Comparison of ENCODE assay signal across 18 cellular contexts in the genomic region with DNA sequence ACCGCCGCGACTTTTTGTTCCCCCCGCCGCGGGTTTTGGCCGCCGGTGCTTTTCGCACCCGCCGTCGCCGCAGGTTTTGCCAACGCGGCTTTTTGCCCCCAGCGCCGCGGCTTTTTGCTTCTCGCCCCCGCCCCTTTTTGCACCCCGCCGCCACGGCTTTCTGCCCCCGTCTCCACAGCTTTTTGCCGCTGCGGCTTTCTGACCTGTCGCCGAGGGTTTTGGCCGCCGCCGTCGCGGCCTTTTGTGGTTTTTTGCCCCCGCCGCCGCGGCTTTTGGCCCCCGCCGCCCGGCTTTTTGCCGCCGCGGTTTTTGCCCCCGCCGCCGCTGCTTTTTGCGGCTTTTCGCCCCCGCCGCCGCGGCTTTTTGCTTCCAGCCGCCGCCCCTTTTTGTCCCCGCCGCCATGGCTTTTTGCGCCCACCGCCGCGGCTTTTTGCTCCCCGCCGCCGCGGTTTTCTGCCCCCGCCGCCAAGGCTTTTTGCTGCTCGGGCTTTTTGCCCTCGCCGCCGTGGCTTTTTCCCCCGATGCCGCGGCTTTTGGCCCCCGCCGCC.
"Had no signal": no experiment of that assay in that cellular context is flagged by ENCODE, and none has a peak within 500 bp of the region (broad histone marks: within the 10 kb centered on the region; RNA-seq: fewer than 3 reads in every experiment).

No MANE protein-coding gene starts in this region.

- H3K4me3 ChIP-seq: PC-9 had no signal

- ATAC-seq: activated CD4-positive, CD25-positive, alpha-beta regulatory T cell treated with anti-CD3 and anti-CD28 coated beads, Interleukin-2, amount 50 U/mL, for 24 hours; activated CD8-positive, alpha-beta memory T cell treated with anti-CD3 and anti-CD28 coated beads, Interleukin-2, amount 10 ng/mL, durations not matched to agents 7 days and 5 days; activated naive CD4-positive, alpha-beta T cell treated with anti-CD3 and anti-CD28 coated beads, Interleukin-2, amount 50 U/mL, for 72 hours; activated naive CD8-positive, alpha-beta T cell treated with anti-CD3 and anti-CD28 coated beads, Interleukin-2, amount 50 U/mL, for 24 hours had no signal

- DNase-seq: activated CD4-positive, alpha-beta T cell treated with anti-CD3 and anti-CD28 coated beads for 4 hours; activated CD4-positive, alpha-beta T cell treated with anti-CD3 and anti-CD28 coated beads, Interleukin-2, amount 50 U/mL, for 48 hours; activated CD8-positive, alpha-beta memory T cell treated with anti-CD3 and anti-CD28 coated beads, Interleukin-2, amount 10 ng/mL, durations not matched to agents 7 days and 5 days; activated effector memory CD4-positive, alpha-beta T cell treated with Interleukin-2 at 50 U/mL for 16 hours; activated naive CD4-positive, alpha-beta T cell; activated naive CD8-positive, alpha-beta T cell treated with anti-CD3 and anti-CD28 coated beads, Interleukin-2, amount 50 U/mL, for 24 hours; activated T-cell treated with anti-CD3 and anti-CD28 coated beads, Interleukin-2, amount 50 U/mL, for 24 hours; amygdala; NCI-H1105 treated with DMSO at 0.1 percent for 48 hours; NCI-H1436 treated with DMSO at 0.1 percent for 48 hours; NCI-H187; NCI-H2081; NCI-H510A treated with DMSO at 0.1 percent for 48 hours; NCI-H69; PC-9; SHP77 treated with DMSO at 0.1 percent for 48 hours had no signal
